In genomic region chr10:5812283-5813090, GRCh38 we compare ENCODE assay signal across 1 cellular context.
TF ChIP-seq lines count a peak whose summit lies in the region.

No MANE protein-coding gene starts in this region.

TF ChIP-seq in HepG2, 621 proteins besides CTCF, POLR2A, EP300 and RAD21 (continued from another document):
- 0 out of 2 replicates have a peak, but pooled peaks have one; percentile 14 for TF ChIP-seq ZNF414 (CRISPR knock-in tag; IDR thresholded peaks at IDR 0.05)
- TF ChIP-seq ZNF441 (CRISPR knock-in tag; IDR thresholded peaks at IDR 0.05; ENCODE audit: borderline replicate concordance), result peak; percentile 48; the same call in 1 of the 2 replicates
- TF ChIP-seq ZNF281 (CRISPR knock-in tag; IDR thresholded peaks at IDR 0.05; ENCODE audit: borderline replicate concordance), result no peak
- peak; percentile 22 for TF ChIP-seq TAF15 (IDR thresholded peaks at IDR 0.05; ENCODE audit: low read depth, low read length, poor library complexity, severe bottlenecking)
- TF ChIP-seq MED13 (CRISPR knock-in tag; IDR thresholded peaks at IDR 0.05), result peak; percentile 19; the same call in 1 of the 2 replicates
- no peak; the same call in 1 of the 2 replicates for TF ChIP-seq MXD4 (CRISPR knock-in tag; IDR thresholded peaks at IDR 0.05)
- TF ChIP-seq GPN1 (CRISPR knock-in tag; IDR thresholded peaks at IDR 0.05; ENCODE audit: borderline replicate concordance), result no peak
- peak; percentile 53; the same call in 1 of the 2 replicates for TF ChIP-seq ZNF678 (CRISPR knock-in tag; IDR thresholded peaks at IDR 0.05)
- TF ChIP-seq SP2 (CRISPR knock-in tag; IDR thresholded peaks at IDR 0.05), result no peak
- no peak for TF ChIP-seq ZNF672 (CRISPR knock-in tag; IDR thresholded peaks at IDR 0.05)
- 0 out of 2 replicates have a peak, but pooled peaks have one; percentile 16 for TF ChIP-seq PATZ1 (CRISPR knock-in tag; IDR thresholded peaks at IDR 0.05)
- TF ChIP-seq ZNF691 (CRISPR knock-in tag; IDR thresholded peaks at IDR 0.05; ENCODE audit: borderline replicate concordance, low read depth), result 0 out of 2 replicates have a peak, but pooled peaks have one; percentile 71
- peak; percentile 14 for TF ChIP-seq ZNF18 (CRISPR knock-in tag; IDR thresholded peaks at IDR 0.05; ENCODE audit: insufficient replicate concordance)
- TF ChIP-seq NR2F1 (CRISPR knock-in tag; IDR thresholded peaks at IDR 0.05), result 0 out of 4 replicates have a peak, but pooled peaks of 1 of the 2 experiments have one; percentile 8
- TF ChIP-seq ZFY (CRISPR knock-in tag; IDR thresholded peaks at IDR 0.05), result peak; percentile 68
- TF ChIP-seq JUN (CRISPR knock-in tag; IDR thresholded peaks at IDR 0.05), result no peak
- no peak for TF ChIP-seq STAT6 (CRISPR knock-in tag; IDR thresholded peaks at IDR 0.05; ENCODE audit: borderline replicate concordance)
- TF ChIP-seq FOXO4 (CRISPR knock-in tag; conservative IDR thresholded peaks at IDR 0.05), result peak; percentile 98; the same call in 1 of the 2 replicates
- 0 out of 2 replicates have a peak, but pooled peaks have one; percentile 13 for TF ChIP-seq ZNF12 (CRISPR knock-in tag; IDR thresholded peaks at IDR 0.05)
- TF ChIP-seq ZBTB38 (CRISPR knock-in tag; IDR thresholded peaks at IDR 0.05), result peak; percentile 42; the same call in 1 of the 2 replicates
- peak; percentile 61; the same call in 1 of the 2 replicates for TF ChIP-seq ZNF558 (CRISPR knock-in tag; IDR thresholded peaks at IDR 0.05; ENCODE audit: borderline replicate concordance)
- TF ChIP-seq ZSCAN20 (CRISPR knock-in tag; IDR thresholded peaks at IDR 0.05; ENCODE audit: borderline replicate concordance), result 0 out of 2 replicates have a peak, but pooled peaks have one; percentile 64
